In the genomic region with DNA sequence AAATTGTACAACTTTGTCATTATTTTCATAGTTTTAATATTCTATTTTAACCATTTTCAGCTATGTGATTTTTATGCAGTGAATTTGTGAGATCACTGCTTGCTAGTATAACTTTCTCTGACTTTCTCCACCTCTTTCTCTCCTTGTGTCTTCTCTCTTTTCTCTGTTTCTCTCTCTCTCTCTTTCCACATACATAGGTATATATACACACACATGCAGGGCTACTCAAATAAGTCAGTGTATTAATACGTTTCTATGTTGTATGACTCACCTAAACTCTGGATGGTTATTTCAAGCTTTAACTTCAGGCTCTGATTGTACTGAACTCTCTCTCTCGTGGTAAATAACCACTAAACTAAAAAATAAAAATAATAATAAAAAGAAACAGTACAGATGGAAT, we compare ENCODE assay signal across 24 cellular contexts.
"Had no signal": no experiment of that assay in that cellular context is flagged by ENCODE, and none has a peak within 500 bp of the region (broad histone marks: within the 10 kb centered on the region; RNA-seq: fewer than 3 reads in every experiment).

No MANE protein-coding gene starts in this region.

- H3K36me3 ChIP-seq: colonic mucosa, left ventricle myocardium inferior, neutrophil, thoracic aorta had no signal

- DNase-seq: activated CD4-positive, alpha-beta T cell treated with anti-CD3 and anti-CD28 coated beads for 36 hours; activated CD4-positive, CD25-positive, alpha-beta regulatory T cell; activated CD8-positive, alpha-beta T cell treated with anti-CD3 and anti-CD28 coated beads, Interleukin-2, amount 10 ng/mL, durations not matched to agents 7 days and 5 days; activated naive CD4-positive, alpha-beta T cell; activated T-cell treated with anti-CD3 and anti-CD28 coated beads for 4 hours; activated T-cell treated with anti-CD3 and anti-CD28 coated beads, Interleukin-2, amount 50 U/mL, for 72 hours; cerebellar nuclear complex; colonic mucosa; effector CD8-positive, alpha-beta T cell; islet precursor cell; left ventricle myocardium inferior; stimulated activated CD4-positive, alpha-beta T cell treated with anti-CD3 and anti-CD28 coated beads, Interleukin-4, amount 100 ng/mL, for 24 hours; trophoblast cell had no signal

- FAIRE-seq: endometrium, frontal cortex, urothelium cell line had no signal

- H3K4me1 ChIP-seq: colonic mucosa, left ventricle myocardium inferior had no signal

- ATAC-seq: activated CD8-positive, alpha-beta T cell treated with anti-CD3 and anti-CD28 coated beads, Interleukin-2, amount 10 ng/mL, durations not matched to agents 7 days and 5 days; activated naive CD4-positive, alpha-beta T cell treated with anti-CD3 and anti-CD28 coated beads, Interleukin-2, amount 50 U/mL, for 72 hours; activated T-cell treated with anti-CD3 and anti-CD28 coated beads, Interleukin-2, amount 50 U/mL, for 72 hours; sciatic nerve; stimulated activated effector memory CD8-positive, alpha-beta T cell treated with anti-CD3 and anti-CD28 coated beads, Interleukin-12 subunit alpha, Interleukin-12 subunit beta, amount 100 ng/mL, for 72 hours had no signal

- H3K27ac ChIP-seq: colonic mucosa, epithelial cell of prostate, left ventricle myocardium inferior, neutrophil, skin epidermis, thoracic aorta had no signal

- H3K27me3 ChIP-seq: colonic mucosa, neutrophil had no signal

- H3K4me3 ChIP-seq: colonic mucosa, left ventricle myocardium inferior, lung, skin epidermis, thoracic aorta had no signal

- H3K9me3 ChIP-seq: colonic mucosa, neutrophil, thoracic aorta had no signal
